ENCODE assay signal across 12 cellular contexts in the genomic region with DNA sequence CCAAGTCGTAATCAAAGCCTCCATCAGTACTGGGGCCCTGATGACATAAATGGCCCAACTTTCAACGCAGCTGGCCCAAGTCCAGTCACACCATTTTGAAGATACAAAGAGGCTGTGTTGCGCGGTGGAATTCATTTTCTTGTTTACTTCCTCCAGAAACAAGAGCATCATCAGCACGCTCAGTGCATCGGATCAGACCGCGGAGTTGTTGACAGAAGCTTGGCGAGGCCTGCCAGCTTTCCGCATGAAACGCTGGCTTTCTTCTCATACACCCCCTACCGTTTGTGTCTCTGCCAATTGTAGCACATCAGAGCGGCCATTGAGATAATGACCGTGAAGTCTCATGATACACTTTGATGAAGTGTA.
DNase-seq lines count a peak whose midpoint lies in the region; ATAC-seq and TF ChIP-seq lines count a peak whose summit lies in the region.
"Had no signal": no experiment of that assay in that cellular context is flagged by ENCODE, and none has a peak within 500 bp of the region (broad histone marks: within the 10 kb centered on the region; RNA-seq: fewer than 3 reads in every experiment).

No MANE protein-coding gene starts in this region.

- peak overlapping the region; percentile 5; the same call in 1 of the 2 replicates for H3K27ac ChIP-seq in HUES64 (ENCODE audit: low read depth, low read length)
- H3K27ac ChIP-seq in parathyroid adenoma, result no peak overlapping the region

- TF ChIP-seq POLR2A in erythroblast (IDR thresholded peaks at IDR 0.05; ENCODE audit: low read length), result no peak

- 91% methylated on average over 14 of the region's 14 CpGs for WGBS in HUES64

- H3K9ac ChIP-seq in HUES64 (ENCODE audit: low read depth, low read length) (no peak overlapping the region), parathyroid adenoma (no peak overlapping the region)

- H3K9me3 ChIP-seq in HUES64 (ENCODE audit: insufficient read depth, low read depth, low read length), result no peaks in the 10 kb centered on the region
- no peaks in the 10 kb centered on the region for H3K9me3 ChIP-seq in parathyroid adenoma (ENCODE audit: control insufficient read depth, low read length)

- peak; percentile 72 to 96 (median 90) for DNase-seq in head of caudate nucleus
- DNase-seq in erythroblast (lab: John Stamatoyannopoulos, UW), result no peak
- DNase-seq in DMS114 treated with DMSO at 0.1 percent for 48 hours (lab: John Stamatoyannopoulos, UW; ENCODE audit: unreplicated experiment), result no peak
- DNase-seq in Kasumi-1 (lab: John Stamatoyannopoulos, UW), result no peak
- DNase-seq: CD4-positive, CD25-positive, alpha-beta regulatory T cell; cortex of kidney; Karpas-422; stimulated activated CD4-positive, alpha-beta T cell treated with anti-CD3 and anti-CD28 coated beads, Interleukin-4, amount 100 ng/mL, for 4 hours had no signal

- no peaks in the 10 kb centered on the region for H3K79me2 ChIP-seq in parathyroid adenoma

- H3K4me1 ChIP-seq in HUES64 (ENCODE audit: insufficient read depth, low read length) (peaks cover 42% of the 10 kb centered on the region), parathyroid adenoma (no peaks in the 10 kb centered on the region)

- H3K4me3 ChIP-seq in HUES64 (ENCODE audit: low read length) (no peak overlapping the region), parathyroid adenoma (ENCODE audit: low read depth, low read length) (no peak overlapping the region)

- no peaks in the 10 kb centered on the region for H3K36me3 ChIP-seq in HUES64 (ENCODE audit: insufficient read depth, low read length)
- no peaks in the 10 kb centered on the region for H3K36me3 ChIP-seq in parathyroid adenoma (ENCODE audit: control insufficient read depth, insufficient read depth, low read length)

- no peak for TF ChIP-seq CTCF in parathyroid adenoma (IDR thresholded peaks at IDR 0.05)

- intact Hi-C loops in head of caudate nucleus (cut with DNase I), result no loop called here

- ATAC-seq in GM21423 (IDR thresholded peaks at IDR 0.05; ENCODE audit: unreplicated experiment), result no peak

- no peaks in the 10 kb centered on the region for H3K27me3 ChIP-seq in HUES64 (ENCODE audit: insufficient read depth, low read length)
- no peaks in the 10 kb centered on the region for H3K27me3 ChIP-seq in parathyroid adenoma (ENCODE audit: control insufficient read depth, insufficient read depth, low read length)

- no peak overlapping the region for H3K4me2 ChIP-seq in parathyroid adenoma (ENCODE audit: low read length)

- peak overlapping the region; percentile 46 for H2AFZ ChIP-seq in parathyroid adenoma

TF ChIP-seq in PFSK-1, 5 proteins besides CTCF, POLR2A, EP300 and RAD21:
- TF ChIP-seq SIN3A (IDR thresholded peaks at IDR 0.05; ENCODE audit: borderline replicate concordance, insufficient read depth, low read length) (no peak), FOXP2 (optimal IDR thresholded peaks at IDR 0.05; ENCODE audit: borderline replicate concordance, extremely low read depth, extremely low read length, insufficient read depth) (peak; percentile 98), REST (IDR thresholded peaks at IDR 0.05; ENCODE audit: insufficient read depth in 1 of 2, low read depth in 2 of 2, low read length in 2 of 2) (no peak), TAF1 (IDR thresholded peaks at IDR 0.05; ENCODE audit: borderline replicate concordance, insufficient read depth, low read length) (no peak), POLR2AphosphoS5 (IDR thresholded peaks at IDR 0.05; ENCODE audit: low read depth, low read length) (no peak)

Comparison
In these comparisons a context has a peak if more than half of its experiments do, and no peak if none do; other contexts are left out.
1. DNase-seq: peak in head of caudate nucleus (42 of 42); none in erythroblast (0 of 2), DMS114 treated with DMSO at 0.1 percent for 48 hours (single experiment) and Kasumi-1 (0 of 2).